ENCODE assay signal across 20 cellular contexts in the genomic region with DNA sequence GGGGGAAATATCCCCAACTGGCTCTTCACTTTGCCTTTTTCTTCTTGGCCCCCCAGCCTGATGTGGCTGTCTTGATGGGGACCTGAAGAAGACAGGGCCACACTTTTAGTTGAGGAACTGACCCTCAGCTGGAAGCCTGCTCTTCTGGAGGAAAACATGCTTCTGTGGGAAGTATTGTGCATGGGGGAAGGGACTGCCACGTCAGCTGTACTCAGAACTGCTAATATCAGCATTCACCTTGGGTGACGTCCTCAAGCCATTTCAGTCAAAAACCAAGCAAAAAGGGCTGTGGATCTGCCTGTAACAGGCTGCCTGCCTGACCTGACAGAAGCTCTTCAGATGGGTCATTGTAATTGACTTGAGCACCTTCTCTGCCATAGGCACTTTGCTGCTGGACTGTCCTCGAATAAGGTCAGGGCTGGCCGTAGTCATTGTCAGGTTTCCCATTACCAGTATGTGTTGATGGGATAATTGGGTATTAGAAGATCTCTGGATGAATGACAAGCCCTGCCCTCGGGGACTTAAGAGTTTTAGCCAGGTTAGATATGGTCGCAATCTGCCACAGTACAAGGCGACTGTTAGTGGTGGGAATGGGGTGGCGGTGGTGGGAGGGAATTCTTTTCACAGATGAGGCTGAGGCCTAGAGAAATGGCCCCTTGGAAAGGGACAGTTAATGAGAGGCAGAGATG. TPM values are rescaled to one million over a fixed set of nuclear protein-coding genes. Genes with fewer than 3 reads are reported as not detected.
DNase-seq lines count a peak whose midpoint lies in the region; ATAC-seq, FAIRE-seq and TF ChIP-seq lines count a peak whose summit lies in the region.
"Had no signal": no experiment of that assay in that cellular context is flagged by ENCODE, and none has a peak within 500 bp of the region (broad histone marks: within the 10 kb centered on the region; RNA-seq: fewer than 3 reads in every experiment).

No MANE protein-coding gene starts in this region.

- WGBS in IMR-90 (ENCODE audit: extremely low coverage in 2 of 2, insufficient read length in 1 of 2), 2 experiments, result 86% methylated on average over 4 of the region's 8 CpGs; no CpG with 5 or more reads in 1 of the 2 experiments
- 72% methylated on average over 8 of the region's 8 CpGs for WGBS in K562 (ENCODE audit: insufficient coverage, low coverage, missing lambda C conversion rate)
- 71 to 89% (median 82%) methylated on average over 8 of the region's 8 CpGs for WGBS in spleen, 5 donors

- BruUV-seq in IMR-90 (replicated peaks; lab: Mats Ljungman, UMichigan) (no TSS peak), K562 (replicated peaks; lab: Mats Ljungman, UMichigan) (no TSS peak)

- H2BK15ac ChIP-seq in IMR-90 (ENCODE audit: low read depth, low read length), result no peak overlapping the region

- H3K9me1 ChIP-seq in IMR-90 (ENCODE audit: insufficient read depth, low read length) (peaks cover 40% of the 10 kb centered on the region), K562 (ENCODE audit: control insufficient read depth, insufficient read depth, low read length) (no peaks in the 10 kb centered on the region)

- peaks cover 26% of the 10 kb centered on the region for H3K4me1 ChIP-seq in IMR-90 (ENCODE audit: control insufficient read depth, insufficient read depth, low read length)
- H3K4me1 ChIP-seq in K562 (replicated peaks in 1 of 2; ENCODE audit: control insufficient read depth in 2 of 2, insufficient read depth in 2 of 2, low read length in 2 of 2), result peaks cover 6 to 8% of the 10 kb centered on the region in 2 experiments; a peak in 3 of 5 replicates
- peaks cover 4% of the 10 kb centered on the region for H3K4me1 ChIP-seq in fibroblast of lung (ENCODE audit: control insufficient read depth, extremely low read depth, insufficient read depth, low read length)
- peaks cover 0 to 21% (median 7%) of the 10 kb centered on the region in 6 donors for H3K4me1 ChIP-seq in spleen
- H3K4me1 ChIP-seq: BE2C, SJCRH30 had no signal

- H2AK5ac ChIP-seq in IMR-90 (ENCODE audit: low read depth, low read length), result peak overlapping the region; percentile 1; the same call in 1 of the 2 replicates

- H4K5ac ChIP-seq in IMR-90 (ENCODE audit: low read depth, low read length), result no peak overlapping the region

- H2BK120ac ChIP-seq in IMR-90 (ENCODE audit: low read depth, low read length), result no peak overlapping the region

- intact Hi-C loops in IMR-90 (cut with micrococcal nuclease), result no loop called here
- intact Hi-C loops in K562 (cut with micrococcal nuclease), result no loop called here
- intact Hi-C loops in spleen (cut with DNase I; ENCODE audit: low total_unique reads), result no loop called here

- H3K9ac ChIP-seq in IMR-90 (ENCODE audit: low read depth, low read length), result no peak overlapping the region
- H3K9ac ChIP-seq in K562 (ENCODE audit: insufficient read depth in 1 of 2, low read depth in 2 of 2, low read length in 2 of 2), result peak overlapping the region; percentile 8 to 74; a peak in 1 of 4 replicates
- no peak overlapping the region for H3K9ac ChIP-seq in fibroblast of lung (ENCODE audit: insufficient read depth, low read length)

- peak overlapping the region in 1 of 2 experiments; percentile 8; a peak in 1 of 4 replicates for H4K8ac ChIP-seq in IMR-90 (ENCODE audit: low read depth in 2 of 2, low read length in 2 of 2)

- peaks cover 44% of the 10 kb centered on the region for H3K79me2 ChIP-seq in K562 (ENCODE audit: control insufficient read depth, insufficient read depth, low read length)
- H3K79me2 ChIP-seq in fibroblast of lung (ENCODE audit: control insufficient read depth, insufficient read depth, low read length), result peaks cover 97% of the 10 kb centered on the region

- no peak for TF ChIP-seq RAD21 in IMR-90 (IDR thresholded peaks at IDR 0.05; ENCODE audit: low read length)
- TF ChIP-seq RAD21 in K562 (CRISPR knock-in tag; conservative IDR thresholded peaks at IDR 0.05 in 1 of 2, IDR thresholded peaks at IDR 0.05 in 1 of 2), result no peak

- POLR2A ChIA-PET in IMR-90 (lab: Charles Lee; ENCODE audit: unreplicated experiment) (no interaction called here), K562 (lab: Yijun Ruan, JAX) (interaction anchor here (1.0 kb wide), 2 partner anchors 8 to 249 kb away, joined by 3 to 4 read pairs; a partner anchor contains a TSS)

- 0 out of 2 replicates have a peak overlapping the region, but pooled peaks have one; percentile 28 for H3K4ac ChIP-seq in IMR-90 (ENCODE audit: low read depth, low read length)

- H2BK20ac ChIP-seq in IMR-90 (ENCODE audit: low read depth, low read length), result no peak overlapping the region

- peak overlapping the region; percentile 2; the same call in 1 of the 2 replicates for H3K23ac ChIP-seq in IMR-90 (ENCODE audit: low read depth, low read length)

- H3K14ac ChIP-seq in IMR-90 (replicated peaks; ENCODE audit: low read depth, low read length), result no peak overlapping the region; the same call in 1 of the 2 replicates

- no peak overlapping the region for H2AK9ac ChIP-seq in IMR-90 (replicated peaks; ENCODE audit: low read depth, low read length, poor library complexity)

- no peak for TF ChIP-seq EP300 in K562 (IDR thresholded peaks at IDR 0.05; ENCODE audit: low read length)

- no peak overlapping the region for H3K4me3 ChIP-seq in IMR-90 (ENCODE audit: insufficient read depth, low read depth, low read length)
- H3K4me3 ChIP-seq in K562, result no peak overlapping the region
- no peak overlapping the region for H3K4me3 ChIP-seq in fibroblast of lung (replicated peaks in 1 of 4; ENCODE audit: control extremely low read depth in 1 of 4, insufficient read depth in 1 of 4, low read depth in 3 of 4, low read length in 4 of 4)
- no peak overlapping the region for H3K4me3 ChIP-seq in spleen
- H3K4me3 ChIP-seq: GM23338, SJCRH30 had no signal

- no peak overlapping the region for H2BK5ac ChIP-seq in IMR-90 (ENCODE audit: low read depth, low read length, poor library complexity, severe bottlenecking)

- in situ Hi-C loops in IMR-90 (cut with MboI; ENCODE audit: low sequenced_read_pairs), result no loop called here
- in situ Hi-C loops in K562 (cut with MboI), result no loop called here

- H3K27me3 ChIP-seq in IMR-90 (ENCODE audit: control insufficient read depth, insufficient read depth, low read length), result no peaks in the 10 kb centered on the region
- no peaks in the 10 kb centered on the region for H3K27me3 ChIP-seq in K562 (ENCODE audit: control insufficient read depth in 2 of 2, insufficient read depth in 2 of 2, low read length in 2 of 2)
- H3K27me3 ChIP-seq in fibroblast of lung (ENCODE audit: control insufficient read depth, insufficient read depth, low read length), result no peaks in the 10 kb centered on the region
- no peaks in the 10 kb centered on the region for H3K27me3 ChIP-seq in spleen (replicated peaks in 1 of 7)
- H3K27me3 ChIP-seq: BE2C, SJCRH30 had no signal

- ATAC-seq in IMR-90 (ENCODE audit: low read depth) (no peak), K562 (peak; percentile 31), HG03025 (IDR thresholded peaks at IDR 0.05; ENCODE audit: low FRiP score, unreplicated experiment) (no peak), GM18505 (IDR thresholded peaks at IDR 0.05; ENCODE audit: unreplicated experiment) (no peak)
- ATAC-seq: GM23338, HepG2 had no signal

- H3K4me2 ChIP-seq in IMR-90 (ENCODE audit: low read depth, low read length), result no peak overlapping the region
- peak overlapping the region; percentile 14 for H3K4me2 ChIP-seq in K562 (ENCODE audit: insufficient read depth, low read length)
- H3K4me2 ChIP-seq in fibroblast of lung (ENCODE audit: extremely low read depth, insufficient read depth, low read length), result no peak overlapping the region
- H3K4me2 ChIP-seq: GM23338 had no signal

- no peak overlapping the region for H3K18ac ChIP-seq in IMR-90 (ENCODE audit: low read depth, low read length)

- no peak for FAIRE-seq in K562 (lab: Jason Lieb, UNC)
- FAIRE-seq: HepG2 had no signal

- no peak overlapping the region for H3K56ac ChIP-seq in IMR-90 (ENCODE audit: extremely low read depth, insufficient read depth, low read length)

- CTCF ChIA-PET in IMR-90 (lab: Yijun Ruan, JAX) (no interaction called here), K562 (lab: Yijun Ruan, JAX; ENCODE audit: low intra/inter-chr PET ratio) (no interaction called here)

- H3K36me3 ChIP-seq in IMR-90 (ENCODE audit: control insufficient read depth, insufficient read depth, low read length), result peaks cover 30% of the 10 kb centered on the region
- H3K36me3 ChIP-seq in K562 (ENCODE audit: control insufficient read depth, insufficient read depth, low read length), result peaks cover 10% of the 10 kb centered on the region; the same call in 2 of the 3 replicates
- H3K36me3 ChIP-seq in fibroblast of lung (ENCODE audit: control insufficient read depth, insufficient read depth, low read length), result peaks cover 9% of the 10 kb centered on the region
- H3K36me3 ChIP-seq in spleen, result peaks cover 0 to 11% (median 0%) of the 10 kb centered on the region in 6 donors
- H3K36me3 ChIP-seq: BE2C had no signal

- no peak for TF ChIP-seq POLR2A in IMR-90 (IDR thresholded peaks at IDR 0.05; ENCODE audit: low read depth, low read length)
- no peak for TF ChIP-seq POLR2A in K562 (conservative IDR thresholded peaks at IDR 0.05)
- TF ChIP-seq POLR2A in spleen (IDR thresholded peaks at IDR 0.05), result no peak
- no peak for TF ChIP-seq POLR2A in GM18505 (IDR thresholded peaks at IDR 0.05; ENCODE audit: borderline replicate concordance, extremely low read depth, insufficient read depth, insufficient read length)

- H3K79me1 ChIP-seq in IMR-90 (ENCODE audit: low read depth in 1 of 2, low read length in 2 of 2), result peaks cover 0 to 50% of the 10 kb centered on the region in 2 experiments; a peak in 2 of 4 replicates

- H4K20me1 ChIP-seq in IMR-90 (ENCODE audit: insufficient read depth, low read length) (peaks cover 90% of the 10 kb centered on the region), K562 (replicated peaks; ENCODE audit: control insufficient read depth, insufficient read depth, low read length) (no peaks in the 10 kb centered on the region), fibroblast of lung (ENCODE audit: control insufficient read depth, extremely low read depth, insufficient read depth, low read length) (no peaks in the 10 kb centered on the region)

- no peaks in the 10 kb centered on the region for H3K9me3 ChIP-seq in IMR-90 (ENCODE audit: control insufficient read depth, insufficient read depth, low read length)
- H3K9me3 ChIP-seq in K562 (replicated peaks; ENCODE audit: control insufficient read depth, insufficient read depth, low read depth, low read length), result no peaks in the 10 kb centered on the region
- no peaks in the 10 kb centered on the region for H3K9me3 ChIP-seq in fibroblast of lung (ENCODE audit: control insufficient read depth, insufficient read depth, low read depth, low read length)
- peaks cover 0 to 5% (median 0%) of the 10 kb centered on the region in 8 donors for H3K9me3 ChIP-seq in spleen
- H3K9me3 ChIP-seq: BE2C, SJCRH30 had no signal

- no peak for DNase-seq in IMR-90
- no peak for DNase-seq in K562 (ENCODE audit: extremely low read depth in 1 of 4, low spot score in 3 of 4)
- no peak for DNase-seq in fibroblast of lung (ENCODE audit: low read depth in 2 of 2)
- DNase-seq in spleen, result no peak
- DNase-seq in T-helper 2 cell, result no peak
- DNase-seq: BE2C; Calu3; CD4-positive, alpha-beta memory T cell; DMS53; NCI-H1048; NCI-H146; NCI-H2081 treated with DMSO at 0.1 percent for 48 hours; NCI-H345; NCI-H526 treated with DMSO at 0.1 percent for 48 hours; SJCRH30 had no signal

- H3K27ac ChIP-seq in IMR-90 (ENCODE audit: insufficient read depth, low read length) (peak overlapping the region; percentile 0; the same call in 1 of the 2 replicates), K562 (ENCODE audit: extremely low read depth, low read depth, low read length) (peak overlapping the region; percentile 26; the same call in 1 of the 3 replicates), fibroblast of lung (ENCODE audit: insufficient read depth, low read length) (peak overlapping the region; percentile 10), spleen (peak overlapping the region in 5 of 8 donors; percentile 1 to 63 (median 33))
- H3K27ac ChIP-seq: RWPE1, SJCRH30 had no signal

- H2AFZ ChIP-seq in IMR-90 (replicated peaks; ENCODE audit: low read length, poor library complexity) (no peak overlapping the region), K562 (ENCODE audit: low read depth, low read length) (peak overlapping the region; percentile 6; the same call in 1 of the 2 replicates), fibroblast of lung (ENCODE audit: low read length) (no peak overlapping the region)
- H2AFZ ChIP-seq: GM23338 had no signal

- no peak overlapping the region for H4K91ac ChIP-seq in IMR-90 (ENCODE audit: insufficient read depth, low read depth, low read length)

- dilution Hi-C loops in IMR-90 (cut with HindIII; ENCODE audit: low sequenced_read_pairs, unreplicated experiment), result no loop called here

- TF ChIP-seq CTCF in IMR-90 (conservative IDR thresholded peaks at IDR 0.05; ENCODE audit: low read depth, low read length) (no peak), K562 (IDR thresholded peaks at IDR 0.05 in 2 of 3, conservative IDR thresholded peaks at IDR 0.05 in 1 of 3; ENCODE audit: insufficient read depth in 2 of 3, low read depth in 1 of 3, low read length in 3 of 3) (no peak), fibroblast of lung (conservative IDR thresholded peaks at IDR 0.05 in 1 of 2, IDR thresholded peaks at IDR 0.05 in 1 of 2; ENCODE audit: low read depth in 1 of 2, low read length in 2 of 2) (no peak), spleen (IDR thresholded peaks at IDR 0.05 in 8 of 11, conservative IDR thresholded peaks at IDR 0.05 in 3 of 11) (no peak)

RNA-seq across cellular contexts. Expression of a gene that starts 10.4 kb away (rescaled TPM):
- 267 and 361 TPM in 2 replicates for total RNA-seq in IMR-90 (2012; rRNA removed)
- 191 and 221 TPM in 2 replicates for polyA plus RNA-seq in IMR-90 (2012; rRNA removed)
- 68.3 and 80.0 TPM in 2 replicates for polyA plus RNA-seq in IMR-90 (2012; cell fraction: cytosol; rRNA removed)
- polyA plus RNA-seq in IMR-90 (2012; cell fraction: nucleus; rRNA removed; ENCODE audit: low replicate concordance), result 60.2 and 146 TPM in 2 replicates
- total RNA-seq in K562 (2011; cell fraction: chromatin; rRNA removed; ENCODE audit: low replicate concordance), result 38.2 and 39.6 TPM in 2 replicates
- 12.7 and 17.1 TPM in 2 replicates for total RNA-seq in K562 (2011; cell fraction: nucleolus; rRNA removed)
- 23.8 and 35.0 TPM in 2 replicates for total RNA-seq in K562 (2011; cell fraction: nucleoplasm; rRNA removed)
- total RNA-seq in K562 (2014; rRNA removed), result 26.2 and 28.7 TPM in 2 replicates
- 36.6 and 41.5 TPM in 2 replicates for total RNA-seq in K562 (2014; rRNA removed; fragmentation: Illumina TruSeq; extraction: Trizol)
- total RNA-seq in K562 (2015; rRNA removed; fragmentation: Illumina TruSeq; extraction: Trizol), result 24.9 and 26.9 TPM in 2 replicates
- 52.4 and 58.6 TPM in 2 replicates for total RNA-seq in K562 (2021)
- 21.1 and 34.8 TPM in 2 replicates for polyA plus RNA-seq in K562 (2011; rRNA removed)
- 16.5 and 29.9 TPM in 2 replicates for polyA plus RNA-seq in K562 (2011; cell fraction: cytosol; rRNA removed)
- 10.9 and 24.1 TPM in 2 replicates for polyA plus RNA-seq in K562 (2011; cell fraction: nucleus; rRNA removed)
- 17.2 and 23.2 TPM in 2 replicates for polyA plus RNA-seq in K562 (2012)
- 44.7 and 45.1 TPM in 2 replicates for polyA plus RNA-seq in K562 (2014; fragmentation: Illumina TruSeq; extraction: Trizol)
- 10 to 100 TPM; 11.3 to 12.6 TPM for polyA plus RNA-seq in K562 (2014; fragmentation: Nextera tagmentation; extraction: Ambion mirVana)
- polyA plus RNA-seq in K562 (2014; rRNA removed), result 25.8 and 82.5 TPM in 2 replicates
- polyA minus RNA-seq in K562 (2011; rRNA and poly(A)+ RNA removed), result 86.8 and 125 TPM in 2 replicates
- 23.6 and 23.8 TPM in 2 replicates for polyA minus RNA-seq in K562 (2011; cell fraction: cytosol; rRNA and poly(A)+ RNA removed)
- polyA minus RNA-seq in K562 (2011; cell fraction: nucleus; rRNA and poly(A)+ RNA removed), result 8.6 and 11.3 TPM in 2 replicates
- total RNA-seq in fibroblast of lung, result 82.7 and 125 TPM in 2 replicates
- polyA plus RNA-seq in fibroblast of lung, result 98.7 and 128 TPM in 2 replicates
- 98.4 and 101 TPM in 2 replicates for polyA plus RNA-seq in fibroblast of lung (2012)
- polyA minus RNA-seq in fibroblast of lung (ENCODE audit: low replicate concordance), result 542 and 706 TPM in 2 replicates
- total RNA-seq in spleen, result 100 to 1,000 TPM in 6 of 7 donors, 10 to 100 TPM in 1; 88.9 to 217 (median 135) TPM
- 10 to 100 TPM; 14.2 to 36.3 (median 18.3) TPM for polyA plus RNA-seq in spleen

Comparison
In these comparisons a context has a peak if more than half of its experiments do, and no peak if none do; other contexts are left out.
1. H3K9ac ChIP-seq: peak in K562 (2 of 2); none in IMR-90 (single experiment) and fibroblast of lung (single experiment).
2. Peak in every context shown above with its lines, with median percentiles within 50 percentile points of each other: H3K27ac ChIP-seq.